9 cellular contexts compared by ENCODE assay signal in the genomic region with DNA sequence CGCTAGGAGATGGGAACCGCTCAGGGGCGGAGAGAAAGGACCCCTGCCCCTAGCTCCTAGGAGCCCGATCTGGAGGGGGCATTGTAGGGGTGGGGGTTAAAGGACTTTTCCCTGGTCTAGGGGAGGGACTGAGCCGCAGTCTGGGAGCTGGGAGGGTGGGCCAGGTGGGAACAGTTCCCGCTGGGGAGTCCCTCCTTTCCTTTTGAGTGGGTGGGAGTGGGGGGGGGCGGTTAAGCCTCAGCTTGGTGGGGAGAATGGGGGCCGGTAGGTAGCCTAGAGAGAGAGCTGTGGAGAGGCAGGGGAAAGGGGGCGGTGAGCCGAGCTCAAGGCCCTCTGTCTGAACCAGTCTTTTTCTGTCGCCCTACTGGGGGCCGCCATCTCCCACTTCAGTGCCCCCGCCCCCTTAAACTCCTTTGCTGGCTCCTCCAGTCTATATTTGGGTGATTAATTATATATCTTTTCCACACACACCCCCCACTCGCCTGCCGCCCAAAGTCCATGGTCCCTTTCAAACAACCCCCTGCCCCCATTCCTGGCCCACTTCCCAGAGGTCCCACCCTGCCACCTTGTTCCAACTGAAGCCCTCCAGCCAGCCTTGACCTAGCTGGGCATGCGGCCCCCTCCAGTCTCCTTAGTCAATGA. TPM values are rescaled to one million over a fixed set of nuclear protein-coding genes. Genes with fewer than 3 reads are reported as not detected.
DNase-seq lines count a peak whose midpoint lies in the region; TF ChIP-seq lines count a peak whose summit lies in the region.
"Had no signal": no experiment of that assay in that cellular context is flagged by ENCODE, and none has a peak within 500 bp of the region (broad histone marks: within the 10 kb centered on the region; RNA-seq: fewer than 3 reads in every experiment).

No MANE protein-coding gene starts in this region.

- no peak for TF ChIP-seq CTCF in neural cell (IDR thresholded peaks at IDR 0.05; ENCODE audit: poor library complexity, severe bottlenecking)

- H3F3A ChIP-seq in neural cell (ENCODE audit: insufficient read depth, low read length, poor library complexity, severe bottlenecking) = no peaks in the 10 kb centered on the region

- peaks cover 0 to 38% (median 25%) of the 10 kb centered on the region in 11 experiments; a peak in 14 of 22 replicates for H3K36me3 ChIP-seq in BLaER1 treated with 17β-estradiol and CSF1 and Interleukin-3, amounts not matched to agents 10 nM and 100 nM
- H3K36me3 ChIP-seq in MG63 = peaks cover 12% of the 10 kb centered on the region
- peaks cover 0 to 6% of the 10 kb centered on the region in 2 donors for H3K36me3 ChIP-seq in duodenal mucosa (ENCODE audit: control insufficient read depth in 1 of 2, insufficient read depth in 2 of 2, low read length in 2 of 2)
- no peaks in the 10 kb centered on the region for H3K36me3 ChIP-seq in neural cell (ENCODE audit: insufficient read depth, low read length)

- H3K4me3 ChIP-seq in BLaER1 treated with 17β-estradiol and CSF1 and Interleukin-3, amounts not matched to agents 10 nM and 100 nM = peak overlapping the region; percentile 67 to 80 (median 74)
- H3K4me3 ChIP-seq in MG63 = peak overlapping the region; percentile 63
- H3K4me3 ChIP-seq in duodenal mucosa (ENCODE audit: low read depth in 1 of 2, low read length in 2 of 2) = peak overlapping the region; percentile 60 to 72
- H3K4me3 ChIP-seq in neural cell (ENCODE audit: low read length) = peak overlapping the region; percentile 76

- H3K4me1 ChIP-seq in BLaER1 treated with 17β-estradiol and CSF1 and Interleukin-3, amounts not matched to agents 10 nM and 100 nM = peaks cover 13 to 38% (median 30%) of the 10 kb centered on the region in 10 experiments; a peak in 18 of 20 replicates
- H3K4me1 ChIP-seq in duodenal mucosa (ENCODE audit: control insufficient read depth in 1 of 2, insufficient read depth in 2 of 2, low read length in 2 of 2) = no peaks in the 10 kb centered on the region

- H3K79me2 ChIP-seq in neural cell (replicated peaks; ENCODE audit: insufficient read depth, low read length) = peaks cover 11% of the 10 kb centered on the region

- H3K9ac ChIP-seq in BLaER1 treated with 17β-estradiol and CSF1 and Interleukin-3, amounts not matched to agents 10 nM and 100 nM = peak overlapping the region; percentile 79 to 90 (median 86)
- H3K9ac ChIP-seq in duodenal mucosa (ENCODE audit: low read depth in 1 of 2, low read length in 2 of 2) = peak overlapping the region; percentile 59 to 70
- H3K9ac ChIP-seq in neural cell (ENCODE audit: low read length) = peak overlapping the region; percentile 83

- no peak for DNase-seq in MG63
- no peak for DNase-seq in MV-4-11 (lab: John Stamatoyannopoulos, UW)
- no peak for DNase-seq in nucleus accumbens (lab: John Stamatoyannopoulos, UW)
- DNase-seq in D341Med (ENCODE audit: low spot score) = no peak
- DNase-seq in A172 (ENCODE audit: low spot score) = no peak

- peaks cover 44 to 73% (median 60%) of the 10 kb centered on the region in 11 experiments for H3K27me3 ChIP-seq in BLaER1 treated with 17β-estradiol and CSF1 and Interleukin-3, amounts not matched to agents 10 nM and 100 nM
- H3K27me3 ChIP-seq in MG63 (no peaks in the 10 kb centered on the region), duodenal mucosa (ENCODE audit: control insufficient read depth in 1 of 2, insufficient read depth in 2 of 2, low read length in 2 of 2) (no peaks in the 10 kb centered on the region), neural cell (ENCODE audit: insufficient read depth, low read depth, low read length) (no peaks in the 10 kb centered on the region)

- TF ChIP-seq EP300 in neural cell (conservative IDR thresholded peaks at IDR 0.05; ENCODE audit: poor library complexity, severe bottlenecking) = no peak

- H3K4me2 ChIP-seq in BLaER1 treated with 17β-estradiol and CSF1 and Interleukin-3, amounts not matched to agents 10 nM and 100 nM = peak overlapping the region; percentile 61 to 83 (median 78)
- H3K4me2 ChIP-seq in neural cell (ENCODE audit: low read length) = peak overlapping the region; percentile 39

- H2AFZ ChIP-seq in neural cell (ENCODE audit: low read depth, low read length) = no peak overlapping the region

- no peaks in the 10 kb centered on the region for H3K9me2 ChIP-seq in neural cell (ENCODE audit: insufficient read depth, low read length)

- peaks cover 0 to 48% (median 0%) of the 10 kb centered on the region in 11 experiments; a peak in 10 of 22 replicates for H4K20me1 ChIP-seq in BLaER1 treated with 17β-estradiol and CSF1 and Interleukin-3, amounts not matched to agents 10 nM and 100 nM
- H4K20me1 ChIP-seq in neural cell (ENCODE audit: insufficient read depth) = no peaks in the 10 kb centered on the region

- peak overlapping the region; percentile 70 to 86 (median 80) for H3K27ac ChIP-seq in BLaER1 treated with 17β-estradiol and CSF1 and Interleukin-3, amounts not matched to agents 10 nM and 100 nM
- no peak overlapping the region for H3K27ac ChIP-seq in duodenal mucosa (ENCODE audit: low read depth, low read length)
- H3K27ac ChIP-seq in neural cell (ENCODE audit: low read length) = peak overlapping the region; percentile 64

- H3K9me3 ChIP-seq in BLaER1 treated with 17β-estradiol and CSF1 and Interleukin-3, amounts not matched to agents 10 nM and 100 nM (replicated peaks in 1 of 11) = peaks cover 5 to 32% (median 12%) of the 10 kb centered on the region in 11 experiments; a peak in 14 of 22 replicates
- H3K9me3 ChIP-seq in MG63 = no peaks in the 10 kb centered on the region
- H3K9me3 ChIP-seq in duodenal mucosa (ENCODE audit: control insufficient read depth in 1 of 2, low read length in 2 of 2) = no peaks in the 10 kb centered on the region
- no peaks in the 10 kb centered on the region for H3K9me3 ChIP-seq in neural cell (ENCODE audit: low read length)

- TF ChIP-seq RAD21 in neural cell (conservative IDR thresholded peaks at IDR 0.05) = no peak

TF ChIP-seq in neural cell, 6 proteins besides CTCF, POLR2A, EP300 and RAD21:
- TF ChIP-seq, protein P1, sequence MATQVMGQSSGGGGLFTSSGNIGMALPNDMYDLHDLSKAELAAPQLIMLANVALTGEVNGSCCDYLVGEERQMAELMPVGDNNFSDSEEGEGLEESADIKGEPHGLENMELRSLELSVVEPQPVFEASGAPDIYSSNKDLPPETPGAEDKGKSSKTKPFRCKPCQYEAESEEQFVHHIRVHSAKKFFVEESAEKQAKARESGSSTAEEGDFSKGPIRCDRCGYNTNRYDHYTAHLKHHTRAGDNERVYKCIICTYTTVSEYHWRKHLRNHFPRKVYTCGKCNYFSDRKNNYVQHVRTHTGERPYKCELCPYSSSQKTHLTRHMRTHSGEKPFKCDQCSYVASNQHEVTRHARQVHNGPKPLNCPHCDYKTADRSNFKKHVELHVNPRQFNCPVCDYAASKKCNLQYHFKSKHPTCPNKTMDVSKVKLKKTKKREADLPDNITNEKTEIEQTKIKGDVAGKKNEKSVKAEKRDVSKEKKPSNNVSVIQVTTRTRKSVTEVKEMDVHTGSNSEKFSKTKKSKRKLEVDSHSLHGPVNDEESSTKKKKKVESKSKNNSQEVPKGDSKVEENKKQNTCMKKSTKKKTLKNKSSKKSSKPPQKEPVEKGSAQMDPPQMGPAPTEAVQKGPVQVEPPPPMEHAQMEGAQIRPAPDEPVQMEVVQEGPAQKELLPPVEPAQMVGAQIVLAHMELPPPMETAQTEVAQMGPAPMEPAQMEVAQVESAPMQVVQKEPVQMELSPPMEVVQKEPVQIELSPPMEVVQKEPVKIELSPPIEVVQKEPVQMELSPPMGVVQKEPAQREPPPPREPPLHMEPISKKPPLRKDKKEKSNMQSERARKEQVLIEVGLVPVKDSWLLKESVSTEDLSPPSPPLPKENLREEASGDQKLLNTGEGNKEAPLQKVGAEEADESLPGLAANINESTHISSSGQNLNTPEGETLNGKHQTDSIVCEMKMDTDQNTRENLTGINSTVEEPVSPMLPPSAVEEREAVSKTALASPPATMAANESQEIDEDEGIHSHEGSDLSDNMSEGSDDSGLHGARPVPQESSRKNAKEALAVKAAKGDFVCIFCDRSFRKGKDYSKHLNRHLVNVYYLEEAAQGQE (IDR thresholded peaks at IDR 0.05; ENCODE audit: borderline replicate concordance) = no peak
- TF ChIP-seq POLR2AphosphoS5 (IDR thresholded peaks at IDR 0.05) = no peak
- no peak for TF ChIP-seq TAF1 (IDR thresholded peaks at IDR 0.05; ENCODE audit: low read depth)

RNA-seq across cellular contexts. Expression of gene ZNF275, which starts 0.8 kb away (rescaled TPM):
- 2.3 and 5.9 TPM in 2 replicates for total RNA-seq in MG63 (2014; rRNA removed; shearing (Covaris generic); ENCODE audit: low replicate concordance)
- polyA plus RNA-seq in neural cell = 5.8 and 6.0 TPM in 2 replicates
- 11.0 and 15.7 TPM in 2 replicates for polyA minus RNA-seq in neural cell
- total RNA-seq in A172 (2014; rRNA removed; shearing (Covaris generic)) = 7.0 and 7.3 TPM in 2 replicates

RNA-seq across cellular contexts. Expression of gene PNMA6F, which starts 13.2 kb away (rescaled TPM):
- total RNA-seq in MG63 (2014; rRNA removed; shearing (Covaris generic); ENCODE audit: low replicate concordance) = not detected in 2 replicates
- polyA plus RNA-seq in neural cell = 0.77 and 1.7 TPM in 2 replicates
- 0.46 and 1.2 TPM in 2 replicates for polyA minus RNA-seq in neural cell
- not detected in 2 replicates for total RNA-seq in A172 (2014; rRNA removed; shearing (Covaris generic))
- total RNA-seq: renal cortical epithelial cell had no signal
